ENCODE assay signal across 20 cellular contexts in the genomic region with DNA sequence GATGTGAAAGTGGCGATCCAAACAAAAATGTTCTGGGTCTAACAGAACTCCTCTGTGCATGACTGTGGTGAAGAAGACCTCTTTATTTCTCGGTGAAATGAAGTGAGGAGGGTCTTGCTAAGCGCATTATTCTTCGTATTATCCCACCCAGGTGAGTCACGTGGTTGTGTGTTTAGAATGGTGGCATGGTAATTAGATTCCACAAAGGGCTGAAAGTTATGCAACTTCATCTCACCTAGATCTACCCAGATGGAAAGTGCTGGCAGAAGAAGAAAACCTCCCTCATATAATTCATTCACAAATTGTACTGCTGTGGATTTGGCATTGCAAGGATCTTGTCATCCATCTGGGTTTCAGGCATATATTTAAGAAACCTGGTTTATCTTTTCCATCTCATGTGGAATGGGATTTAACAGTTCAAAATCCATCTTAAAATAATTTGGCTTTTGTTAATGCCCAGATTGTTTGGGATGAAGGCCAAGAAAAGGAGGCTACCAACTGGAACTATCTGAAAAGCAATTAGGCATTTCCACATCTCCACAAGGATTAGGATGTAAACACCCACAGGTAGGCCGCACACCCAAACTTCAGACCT.
DNase-seq lines count a peak whose midpoint lies in the region; ATAC-seq and TF ChIP-seq lines count a peak whose summit lies in the region.
"Had no signal": no experiment of that assay in that cellular context is flagged by ENCODE, and none has a peak within 500 bp of the region (broad histone marks: within the 10 kb centered on the region; RNA-seq: fewer than 3 reads in every experiment).

No MANE protein-coding gene starts in this region.

- H3K27ac Mint-ChIP-seq in immature natural killer cell, result no peak overlapping the region
- no peak overlapping the region for H3K27ac Mint-ChIP-seq in activated CD8-positive, alpha-beta T cell treated with anti-CD3 and anti-CD28 coated beads, Interleukin-2, amount 10 ng/mL, durations not matched to agents 7 days and 5 days
- H3K27ac Mint-ChIP-seq: CD8-positive, alpha-beta T cell; GM23338; H9 had no signal

- H3K4me1 Mint-ChIP-seq in immature natural killer cell, result peaks cover 41 to 77% of the 10 kb centered on the region in 2 donors
- peaks cover 21% of the 10 kb centered on the region for H3K4me1 Mint-ChIP-seq in activated CD8-positive, alpha-beta T cell treated with anti-CD3 and anti-CD28 coated beads, Interleukin-2, amount 10 ng/mL, durations not matched to agents 7 days and 5 days (ENCODE audit: low read depth)
- H3K4me1 Mint-ChIP-seq: CD14-positive monocyte had no signal

- no peak for TF ChIP-seq CTCF in VCaP (conservative IDR thresholded peaks at IDR 0.05)

- DNase-seq in DMS 273 (lab: John Stamatoyannopoulos, UW; ENCODE audit: unreplicated experiment) (peak; percentile 24), DMS 273 treated with DMSO at 0.1 percent for 48 hours (lab: John Stamatoyannopoulos, UW) (no peak), cerebellum (ENCODE audit: low spot score) (peak; percentile 44), superior temporal gyrus (ENCODE audit: extremely low spot score) (peak; percentile 55), immature natural killer cell (no peak), NCI-H128 (lab: John Stamatoyannopoulos, UW; ENCODE audit: unreplicated experiment) (no peak)
- no peak for DNase-seq in activated CD8-positive, alpha-beta T cell treated with anti-CD3 and anti-CD28 coated beads, Interleukin-2, amount 10 ng/mL, durations not matched to agents 7 days and 5 days
- DNase-seq: Calu3; CD8-positive, alpha-beta T cell; DMS153; DMS79; GF-D8; H9; IMR-90 had no signal

- CTCF ChIA-PET in activated CD8-positive, alpha-beta T cell treated with anti-CD3 and anti-CD28 coated beads, Interleukin-2, amount 10 ng/mL, durations not matched to agents 7 days and 5 days (lab: Charles Lee), result no interaction called here

- peaks cover 0 to 2% (median 0%) of the 10 kb centered on the region in 6 donors for H3K9me3 Mint-ChIP-seq in immature natural killer cell
- H3K9me3 Mint-ChIP-seq in activated CD8-positive, alpha-beta T cell treated with anti-CD3 and anti-CD28 coated beads, Interleukin-2, amount 10 ng/mL, durations not matched to agents 7 days and 5 days (ENCODE audit: insufficient read depth), result peaks cover 5% of the 10 kb centered on the region
- H3K9me3 Mint-ChIP-seq: CD8-positive, alpha-beta T cell; GM23338; H9 had no signal

- peak overlapping the region; percentile 16; the same call in 1 of the 2 replicates for H3K27ac ChIP-seq in VCaP
- H3K27ac ChIP-seq: 22Rv1, A549, BLaER1 had no signal

- H3K36me3 Mint-ChIP-seq in immature natural killer cell, result peaks cover 6 to 32% (median 15%) of the 10 kb centered on the region in 3 donors
- H3K36me3 Mint-ChIP-seq in activated CD8-positive, alpha-beta T cell treated with anti-CD3 and anti-CD28 coated beads, Interleukin-2, amount 10 ng/mL, durations not matched to agents 7 days and 5 days (ENCODE audit: low read depth), result peaks cover 52% of the 10 kb centered on the region

- H3K4me3 Mint-ChIP-seq in immature natural killer cell, result no peak overlapping the region
- H3K4me3 Mint-ChIP-seq in activated CD8-positive, alpha-beta T cell treated with anti-CD3 and anti-CD28 coated beads, Interleukin-2, amount 10 ng/mL, durations not matched to agents 7 days and 5 days, result no peak overlapping the region
- H3K4me3 Mint-ChIP-seq: CD14-positive monocyte; CD8-positive, alpha-beta T cell; GM23338; H9 had no signal

- ATAC-seq in activated CD8-positive, alpha-beta T cell treated with anti-CD3 and anti-CD28 coated beads, Interleukin-2, amount 10 ng/mL, durations not matched to agents 7 days and 5 days, result no peak
- ATAC-seq: A549; CD8-positive, alpha-beta T cell; GM23338 had no signal

- POLR2A ChIA-PET in activated CD8-positive, alpha-beta T cell treated with anti-CD3 and anti-CD28 coated beads, Interleukin-2, amount 10 ng/mL, durations not matched to agents 7 days and 5 days (lab: Charles Lee), result no interaction called here

- peaks cover 0 to 3% (median 1%) of the 10 kb centered on the region in 3 donors for H3K27me3 Mint-ChIP-seq in immature natural killer cell (ENCODE audit: low read depth in 3 of 3)
- no peaks in the 10 kb centered on the region for H3K27me3 Mint-ChIP-seq in activated CD8-positive, alpha-beta T cell treated with anti-CD3 and anti-CD28 coated beads, Interleukin-2, amount 10 ng/mL, durations not matched to agents 7 days and 5 days (ENCODE audit: low read depth)

Comparison
In these comparisons a context has a peak if more than half of its experiments do, and no peak if none do; other contexts are left out.
1. DNase-seq: peak in DMS 273 (single experiment), cerebellum (single experiment) and superior temporal gyrus (single experiment); none in DMS 273 treated with DMSO at 0.1 percent for 48 hours (single experiment), immature natural killer cell (0 of 3), activated CD8-positive, alpha-beta T cell treated with anti-CD3 and anti-CD28 coated beads, Interleukin-2, amount 10 ng/mL, durations not matched to agents 7 days and 5 days (single experiment) and NCI-H128 (single experiment).